Comparison of ENCODE assay signal across 19 cellular contexts in the genomic region with DNA sequence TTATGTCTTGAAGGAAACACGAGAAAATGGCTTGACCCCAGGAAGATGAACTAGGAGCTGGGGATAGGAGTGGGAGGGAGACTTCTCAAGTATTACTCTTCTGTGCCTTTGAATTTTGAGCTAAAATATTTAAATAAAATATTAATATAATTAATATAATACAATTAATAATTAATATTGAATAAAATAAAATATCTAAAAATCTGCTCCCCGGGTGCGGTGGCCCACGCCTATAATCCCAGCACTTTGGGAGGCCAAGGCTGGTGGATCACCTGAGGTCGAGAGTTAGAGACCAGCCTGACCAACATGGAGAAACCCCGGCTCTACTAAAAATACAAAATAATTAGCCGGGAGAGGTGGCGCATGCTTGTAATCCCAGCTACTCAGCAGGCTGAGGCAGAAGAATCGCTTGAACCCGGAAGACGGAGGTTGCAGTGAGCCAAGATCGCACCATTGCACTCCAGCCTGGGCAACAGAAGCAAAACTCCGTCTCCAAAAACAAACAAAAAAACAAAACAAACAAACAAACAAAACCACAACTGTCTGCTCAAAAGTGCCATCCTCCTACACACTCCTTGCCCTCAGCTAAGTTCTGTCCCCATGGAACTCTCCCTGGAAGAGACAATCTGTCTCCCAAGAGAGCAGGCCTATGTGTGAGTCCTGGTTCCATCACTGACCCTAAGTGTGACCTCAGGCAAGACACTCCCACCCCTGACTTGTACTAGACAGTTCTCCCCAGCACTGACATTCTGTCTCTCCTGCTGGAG. TPM values are rescaled to one million over a fixed set of nuclear protein-coding genes. Genes with fewer than 3 reads are reported as not detected.
A peak's percentile ranks its signal among the peaks of the same experiment; 100 is the strongest.
DNase-seq lines count a peak whose midpoint lies in the region; ATAC-seq, FAIRE-seq and TF ChIP-seq lines count a peak whose summit lies in the region.
"Had no signal": no experiment of that assay in that cellular context is flagged by ENCODE, and none has a peak within 500 bp of the region (broad histone marks: within the 10 kb centered on the region; RNA-seq: fewer than 3 reads in every experiment).

No MANE protein-coding gene starts in this region.

- ATAC-seq in HepG2 (no peak), right lobe of liver (no peak), Panc1 (peak; percentile 17; the same call in 1 of the 2 replicates)

- dilution Hi-C loops in keratinocyte (cut with MboI; ENCODE audit: extremely low pct_ligation_motif_present, low sequenced_read_pairs): no loop called here

- TF ChIP-seq POLR2A in HepG2 (IDR thresholded peaks at IDR 0.05; ENCODE audit: insufficient read depth in 1 of 2, low read depth in 2 of 2, low read length in 2 of 2) (no peak), right lobe of liver (IDR thresholded peaks at IDR 0.05) (no peak)

- no peaks in the 10 kb centered on the region for H3K79me2 ChIP-seq in HepG2 (ENCODE audit: insufficient read depth, low read length)
- no peaks in the 10 kb centered on the region for H3K79me2 ChIP-seq in keratinocyte (ENCODE audit: control insufficient read depth, insufficient read depth, low read length)

- DNase-seq in HepG2 (ENCODE audit: low spot score) (no peak), right lobe of liver (no peak), Panc1 (ENCODE audit: low read depth, low spot score) (no peak), keratinocyte (ENCODE audit: low read depth, low spot score) (no peak), substantia nigra (lab: John Stamatoyannopoulos, UW) (no peak), hepatic stellate cell (ENCODE audit: low spot score) (no peak), dedifferentiated amniotic fluid mesenchymal stem cell (ENCODE audit: extremely low spot score) (no peak)
- DNase-seq: activated CD8-positive, alpha-beta memory T cell treated with anti-CD3 and anti-CD28 coated beads for 24 hours; dermis blood vessel endothelial cell; NCI-H1092 treated with DMSO at 0.1 percent for 48 hours; NCI-H2029 treated with DMSO at 0.1 percent for 48 hours; NCI-H446; NK-92 treated with Interleukin-12 subunit alpha and Interleukin-12 subunit beta, amount 100 ng/mL, for 24 hours; RPMI8226; stimulated activated CD4-positive, alpha-beta T cell treated with anti-CD3 and anti-CD28 coated beads, Interleukin-4, amount 100 ng/mL, for 4 hours had no signal

- H2AFZ ChIP-seq in HepG2 (ENCODE audit: low read length): no peak overlapping the region
- H2AFZ ChIP-seq in keratinocyte (ENCODE audit: control insufficient read depth, low read length): no peak overlapping the region

- BruUV-seq in HepG2 (replicated peaks; lab: Mats Ljungman, UMichigan) (no TSS peak), Panc1 (replicated peaks; lab: Mats Ljungman, UMichigan) (no TSS peak)

- TF ChIP-seq CTCF in HepG2 (CRISPR knock-in tag; IDR thresholded peaks at IDR 0.05) (no peak), right lobe of liver (IDR thresholded peaks at IDR 0.05) (no peak), Panc1 (IDR thresholded peaks at IDR 0.05) (no peak), keratinocyte (optimal IDR thresholded peaks at IDR 0.05 in 1 of 3, IDR thresholded peaks at IDR 0.05 in 1 of 3, conservative IDR thresholded peaks at IDR 0.05 in 1 of 3; ENCODE audit: extremely low read depth in 1 of 3, insufficient read depth in 2 of 3, low read length in 3 of 3) (no peak)

- no peak for FAIRE-seq in HepG2 (lab: Jason Lieb, UNC)
- FAIRE-seq in keratinocyte (lab: Jason Lieb, UNC): no peak
- FAIRE-seq: frontal cortex had no signal

- peaks cover 92% of the 10 kb centered on the region for H3K4me1 ChIP-seq in HepG2 (ENCODE audit: insufficient read depth, low read length)
- peaks cover 2 to 45% (median 21%) of the 10 kb centered on the region in 4 donors for H3K4me1 ChIP-seq in right lobe of liver
- peaks cover 26% of the 10 kb centered on the region for H3K4me1 ChIP-seq in Panc1 (ENCODE audit: control insufficient read depth, insufficient read depth, low read length)
- peaks cover 55% of the 10 kb centered on the region for H3K4me1 ChIP-seq in keratinocyte (ENCODE audit: control insufficient read depth, extremely low read depth, insufficient read depth, low read length)

- H3K4me3 ChIP-seq in HepG2 (replicated peaks in 1 of 3; ENCODE audit: insufficient read depth in 1 of 3, low read depth in 2 of 3, low read length in 3 of 3) (no peak overlapping the region), right lobe of liver (no peak overlapping the region), Panc1 (ENCODE audit: low read depth in 2 of 2, low read length in 2 of 2) (no peak overlapping the region), keratinocyte (ENCODE audit: control insufficient read depth in 2 of 3, extremely low read depth in 1 of 3, insufficient read depth in 2 of 3, low read depth in 1 of 3, low read length in 3 of 3) (no peak overlapping the region)
- H3K4me3 ChIP-seq: cardiac muscle cell, smooth muscle cell, suprapubic skin had no signal

- no peak for TF ChIP-seq EP300 in HepG2 (IDR thresholded peaks at IDR 0.05; ENCODE audit: low read depth in 2 of 2, low read length in 2 of 2)
- no peak for TF ChIP-seq EP300 in HepG2 (CRISPR knock-in tag; IDR thresholded peaks at IDR 0.05; ENCODE audit: borderline replicate concordance)

- H4K20me1 ChIP-seq in HepG2 (ENCODE audit: insufficient read depth, low read length) (no peaks in the 10 kb centered on the region), keratinocyte (ENCODE audit: control insufficient read depth, extremely low read depth, insufficient read depth, low read length) (no peaks in the 10 kb centered on the region)

- H3K27me3 ChIP-seq in HepG2 (ENCODE audit: control insufficient read depth in 1 of 2, insufficient read depth in 2 of 2, low read length in 2 of 2): no peaks in the 10 kb centered on the region
- no peaks in the 10 kb centered on the region for H3K27me3 ChIP-seq in right lobe of liver
- no peaks in the 10 kb centered on the region for H3K27me3 ChIP-seq in Panc1 (ENCODE audit: control insufficient read depth, insufficient read depth, low read length)
- no peaks in the 10 kb centered on the region for H3K27me3 ChIP-seq in keratinocyte (ENCODE audit: control insufficient read depth, extremely low read depth, insufficient read depth, low read length)
- H3K27me3 ChIP-seq: cardiac muscle cell, suprapubic skin had no signal

- no peaks in the 10 kb centered on the region for H3K9me1 ChIP-seq in keratinocyte (ENCODE audit: control insufficient read depth, extremely low read depth, insufficient read depth, low read length)

- H3K4me2 ChIP-seq in HepG2 (ENCODE audit: low read depth, low read length) (no peak overlapping the region), keratinocyte (ENCODE audit: control insufficient read depth, extremely low read depth, insufficient read depth, low read depth, low read length) (peak overlapping the region; percentile 80)
- H3K4me2 ChIP-seq: smooth muscle cell had no signal

- in situ Hi-C loops in HepG2 (cut with HindIII; ENCODE audit: extremely low pct_ligation_motif_present, low pct_unique_long_range_greater_than_20kb) (no loop called here), Panc1 (cut with HindIII; ENCODE audit: low pct_unique_long_range_greater_than_20kb, low sequenced_read_pairs) (no loop called here)

- CTCF ChIA-PET in HepG2 (lab: Yijun Ruan, JAX; ENCODE audit: low intra/inter-chr PET ratio, low total read pairs): no interaction called here
- CTCF ChIA-PET in Panc1 (lab: Charles Lee): no interaction called here

- no peak for TF ChIP-seq RAD21 in HepG2 (CRISPR knock-in tag; IDR thresholded peaks at IDR 0.05)

- intact Hi-C loops in HepG2 (cut with micrococcal nuclease; ENCODE audit: unreplicated experiment) (no loop called here), right lobe of liver (cut with DNase I) (no loop called here), Panc1 (cut with micrococcal nuclease; ENCODE audit: unreplicated experiment) (no loop called here)

- H3K27ac ChIP-seq in HepG2 (ENCODE audit: extremely low read length, insufficient read depth, low read length): no peak overlapping the region
- H3K27ac ChIP-seq in right lobe of liver: peak overlapping the region in 1 of 3 donors; percentile 8
- peak overlapping the region; percentile 30; the same call in 1 of the 2 replicates for H3K27ac ChIP-seq in Panc1 (ENCODE audit: low read length)
- peak overlapping the region; percentile 90 for H3K27ac ChIP-seq in keratinocyte (ENCODE audit: control insufficient read depth, insufficient read depth, low read length)
- no peak overlapping the region for H3K27ac ChIP-seq in substantia nigra (ENCODE audit: low read depth, low read length, poor library complexity, severe bottlenecking)
- H3K27ac ChIP-seq: cardiac muscle cell, suprapubic skin had no signal

- POLR2A ChIA-PET in HepG2 (lab: Yijun Ruan, JAX) (interaction anchor here (0.9 to 25.4 kb wide), 6 partner anchors 12 to 65 kb away, joined by 3 to 1587 read pairs (median 6); a partner anchor contains a TSS), Panc1 (lab: Charles Lee) (interaction anchor here (0.6 kb wide), 1 partner anchor 11 kb away, joined by 3 read pairs; no protein-coding TSS in a partner anchor)

- WGBS in HepG2 (ENCODE audit: low lambda C conversion rate): 86% methylated on average over 13 of the region's 13 CpGs
- 69% methylated on average over 6 of the region's 13 CpGs for WGBS in right lobe of liver (ENCODE audit: insufficient coverage, low coverage, low lambda C conversion rate, missing lambda C conversion rate)

- H3K9me3 ChIP-seq in HepG2 (ENCODE audit: low read length) (no peaks in the 10 kb centered on the region), right lobe of liver (no peaks in the 10 kb centered on the region), Panc1 (ENCODE audit: control insufficient read depth, insufficient read depth, low read depth, low read length) (no peaks in the 10 kb centered on the region), keratinocyte (ENCODE audit: control insufficient read depth, low read depth, low read length) (no peaks in the 10 kb centered on the region)
- H3K9me3 ChIP-seq: suprapubic skin had no signal

- no peak overlapping the region for H3K9ac ChIP-seq in HepG2 (ENCODE audit: insufficient read depth, low read depth, low read length)
- peak overlapping the region; percentile 54 for H3K9ac ChIP-seq in keratinocyte (ENCODE audit: control insufficient read depth, extremely low read depth, insufficient read depth, low read length)

- no peaks in the 10 kb centered on the region for H3K36me3 ChIP-seq in HepG2 (replicated peaks in 1 of 2; ENCODE audit: control insufficient read depth in 1 of 2, insufficient read depth in 2 of 2, low read length in 2 of 2)
- H3K36me3 ChIP-seq in right lobe of liver: no peaks in the 10 kb centered on the region
- no peaks in the 10 kb centered on the region for H3K36me3 ChIP-seq in Panc1 (ENCODE audit: control insufficient read depth, insufficient read depth, low read length)
- no peaks in the 10 kb centered on the region for H3K36me3 ChIP-seq in keratinocyte (ENCODE audit: control insufficient read depth in 2 of 2, extremely low read depth in 1 of 2, insufficient read depth in 2 of 2, low read length in 2 of 2)
- H3K36me3 ChIP-seq: cardiac muscle cell, suprapubic skin had no signal

RNA-seq across cellular contexts. Expression of a gene that starts 13.7 kb away (rescaled TPM):
- total RNA-seq in HepG2 (2016; rRNA removed; fragmentation: Illumina TruSeq; extraction: Trizol) (106 and 115 TPM in 2 replicates), right lobe of liver (100 to 1,000 TPM in 2 of 6 experiments, 10 to 100 TPM in 4; 15.1 to 139 (median 34.1) TPM), Panc1 (2021; ENCODE audit: unreplicated experiment) (35.6 TPM)
- total RNA-seq in HepG2 (2016; cell fraction: cytosol; rRNA removed; fragmentation: Illumina TruSeq; extraction: Trizol; ENCODE audit: low read depth): 40.1 and 45.0 TPM in 2 replicates
- 106 and 115 TPM in 2 replicates for total RNA-seq in HepG2 (2016; cell fraction: insoluble cytoplasmic fraction; rRNA removed; fragmentation: Illumina TruSeq; extraction: Trizol)
- total RNA-seq in HepG2 (2016; cell fraction: membrane; rRNA removed; fragmentation: Illumina TruSeq; extraction: Trizol): 107 and 130 TPM in 2 replicates
- 47.6 and 54.9 TPM in 2 replicates for total RNA-seq in HepG2 (2016; cell fraction: nucleus; rRNA removed; fragmentation: Illumina TruSeq; extraction: Trizol)
- polyA plus RNA-seq in HepG2 (2011; rRNA removed) (150 and 241 TPM in 2 replicates), keratinocyte (52.6 to 68.4 TPM (median 57.6 TPM) in 3 replicates)
- polyA plus RNA-seq in HepG2 (2011; cell fraction: cytosol; rRNA removed): 165 and 177 TPM in 2 replicates
- 122 and 148 TPM in 2 replicates for polyA plus RNA-seq in HepG2 (2011; cell fraction: nucleus; rRNA removed)
- polyA plus RNA-seq in HepG2 (2012): 78.0 and 193 TPM in 2 replicates
- 33.6 and 42.0 TPM in 2 replicates for polyA plus RNA-seq in HepG2 (2016; cell fraction: cytosol; fragmentation: Illumina TruSeq; extraction: Trizol; ENCODE audit: low read depth)
- polyA plus RNA-seq in HepG2 (2016; cell fraction: insoluble cytoplasmic fraction; fragmentation: Illumina TruSeq; extraction: Trizol; ENCODE audit: low read depth): 99.1 and 105 TPM in 2 replicates
- polyA plus RNA-seq in HepG2 (2016; cell fraction: membrane; fragmentation: Illumina TruSeq; extraction: Trizol; ENCODE audit: low read depth): 76.6 and 88.5 TPM in 2 replicates
- 77.9 and 79.0 TPM in 2 replicates for polyA plus RNA-seq in HepG2 (2016; cell fraction: nucleus; fragmentation: Illumina TruSeq; extraction: Trizol; ENCODE audit: insufficient read depth, low read depth)
- polyA minus RNA-seq in HepG2 (2011; rRNA and poly(A)+ RNA removed; ENCODE audit: low replicate concordance): 66.9 and 301 TPM in 2 replicates
- 115 and 151 TPM in 2 replicates for polyA minus RNA-seq in HepG2 (2011; cell fraction: cytosol; rRNA and poly(A)+ RNA removed)
- polyA minus RNA-seq in HepG2 (2011; cell fraction: nucleus; rRNA and poly(A)+ RNA removed): 35.9 and 65.3 TPM in 2 replicates
- 41.6 TPM for polyA plus RNA-seq in Panc1 (2012; ENCODE audit: insufficient read length)
- polyA plus RNA-seq in keratinocyte (2011; ENCODE audit: low read depth): 13.0 TPM
- polyA plus RNA-seq in keratinocyte (2011; cell fraction: cytosol; rRNA removed): 55.6 and 70.2 TPM in 2 replicates
- 36.6 and 44.0 TPM in 2 replicates for polyA plus RNA-seq in keratinocyte (2011; cell fraction: nucleus; rRNA removed)
- polyA plus RNA-seq in keratinocyte (2012; ENCODE audit: low replicate concordance): 56.1 and 108 TPM in 2 replicates
- 52.9 to 56.4 TPM (median 53.6 TPM) in 3 replicates for polyA minus RNA-seq in keratinocyte
- polyA minus RNA-seq in keratinocyte (2011; cell fraction: cytosol; rRNA and poly(A)+ RNA removed): 103 TPM
- polyA minus RNA-seq in keratinocyte (2011; cell fraction: nucleus; rRNA and poly(A)+ RNA removed): 29.4 and 35.6 TPM in 2 replicates

RNA-seq across cellular contexts. Expression of a gene that starts 20.0 kb away (rescaled TPM):
- 28.4 and 32.3 TPM in 2 replicates for total RNA-seq in HepG2 (2016; rRNA removed; fragmentation: Illumina TruSeq; extraction: Trizol)
- 13.5 and 19.5 TPM in 2 replicates for total RNA-seq in HepG2 (2016; cell fraction: cytosol; rRNA removed; fragmentation: Illumina TruSeq; extraction: Trizol; ENCODE audit: low read depth)
- total RNA-seq in HepG2 (2016; cell fraction: insoluble cytoplasmic fraction; rRNA removed; fragmentation: Illumina TruSeq; extraction: Trizol): 26.0 and 33.1 TPM in 2 replicates
- 30.9 and 37.0 TPM in 2 replicates for total RNA-seq in HepG2 (2016; cell fraction: membrane; rRNA removed; fragmentation: Illumina TruSeq; extraction: Trizol)
- 18.0 and 19.9 TPM in 2 replicates for total RNA-seq in HepG2 (2016; cell fraction: nucleus; rRNA removed; fragmentation: Illumina TruSeq; extraction: Trizol)
- polyA plus RNA-seq in HepG2 (2011; rRNA removed): 49.4 and 63.3 TPM in 2 replicates
- 69.4 and 90.4 TPM in 2 replicates for polyA plus RNA-seq in HepG2 (2011; cell fraction: cytosol; rRNA removed)
- 68.6 and 73.2 TPM in 2 replicates for polyA plus RNA-seq in HepG2 (2011; cell fraction: nucleus; rRNA removed)
- polyA plus RNA-seq in HepG2 (2012): 32.8 and 45.8 TPM in 2 replicates
- polyA plus RNA-seq in HepG2 (2016; cell fraction: cytosol; fragmentation: Illumina TruSeq; extraction: Trizol; ENCODE audit: low read depth): 30.7 and 34.2 TPM in 2 replicates
- 54.0 and 55.2 TPM in 2 replicates for polyA plus RNA-seq in HepG2 (2016; cell fraction: insoluble cytoplasmic fraction; fragmentation: Illumina TruSeq; extraction: Trizol; ENCODE audit: low read depth)
- 61.7 and 66.8 TPM in 2 replicates for polyA plus RNA-seq in HepG2 (2016; cell fraction: membrane; fragmentation: Illumina TruSeq; extraction: Trizol; ENCODE audit: low read depth)
- 79.0 and 79.1 TPM in 2 replicates for polyA plus RNA-seq in HepG2 (2016; cell fraction: nucleus; fragmentation: Illumina TruSeq; extraction: Trizol; ENCODE audit: insufficient read depth, low read depth)
- polyA minus RNA-seq in HepG2 (2011; rRNA and poly(A)+ RNA removed; ENCODE audit: low replicate concordance): 1.6 and 52.5 TPM in 2 replicates
- polyA minus RNA-seq in HepG2 (2011; cell fraction: cytosol; rRNA and poly(A)+ RNA removed): 32.5 and 33.1 TPM in 2 replicates
- 10.7 and 15.0 TPM in 2 replicates for polyA minus RNA-seq in HepG2 (2011; cell fraction: nucleus; rRNA and poly(A)+ RNA removed)
- total RNA-seq in right lobe of liver: 1 to 10 TPM; 1.3 to 4.1 (median 1.9) TPM
- total RNA-seq in Panc1 (2021; ENCODE audit: unreplicated experiment): 44.9 TPM
- polyA plus RNA-seq in Panc1 (2012; ENCODE audit: insufficient read length): 74.8 TPM
- polyA plus RNA-seq in keratinocyte: 10.4 to 29.0 TPM (median 14.0 TPM) in 3 replicates
- polyA plus RNA-seq in keratinocyte (2011; ENCODE audit: low read depth): 2.3 TPM
- 12.5 and 32.8 TPM in 2 replicates for polyA plus RNA-seq in keratinocyte (2011; cell fraction: cytosol; rRNA removed)
- polyA plus RNA-seq in keratinocyte (2011; cell fraction: nucleus; rRNA removed): 15.1 and 26.5 TPM in 2 replicates
- polyA plus RNA-seq in keratinocyte (2012; ENCODE audit: low replicate concordance): 10.6 and 21.1 TPM in 2 replicates
- polyA minus RNA-seq in keratinocyte: 8.4 to 20.7 TPM (median 11.2 TPM) in 3 replicates
- 18.6 TPM for polyA minus RNA-seq in keratinocyte (2011; cell fraction: cytosol; rRNA and poly(A)+ RNA removed)
- polyA minus RNA-seq in keratinocyte (2011; cell fraction: nucleus; rRNA and poly(A)+ RNA removed): 9.5 and 10.2 TPM in 2 replicates

RNA-seq across cellular contexts. Expression of a gene that starts 41.2 kb away (rescaled TPM):
- 121 and 149 TPM in 2 replicates for total RNA-seq in HepG2 (2016; rRNA removed; fragmentation: Illumina TruSeq; extraction: Trizol)
- 176 and 212 TPM in 2 replicates for total RNA-seq in HepG2 (2016; cell fraction: cytosol; rRNA removed; fragmentation: Illumina TruSeq; extraction: Trizol; ENCODE audit: low read depth)
- 110 and 147 TPM in 2 replicates for total RNA-seq in HepG2 (2016; cell fraction: insoluble cytoplasmic fraction; rRNA removed; fragmentation: Illumina TruSeq; extraction: Trizol)
- 217 and 241 TPM in 2 replicates for total RNA-seq in HepG2 (2016; cell fraction: membrane; rRNA removed; fragmentation: Illumina TruSeq; extraction: Trizol)
- total RNA-seq in HepG2 (2016; cell fraction: nucleus; rRNA removed; fragmentation: Illumina TruSeq; extraction: Trizol): 83.9 and 95.5 TPM in 2 replicates
- 215 and 270 TPM in 2 replicates for polyA plus RNA-seq in HepG2 (2011; rRNA removed)
- 171 and 196 TPM in 2 replicates for polyA plus RNA-seq in HepG2 (2011; cell fraction: cytosol; rRNA removed)
- 558 and 618 TPM in 2 replicates for polyA plus RNA-seq in HepG2 (2011; cell fraction: nucleus; rRNA removed)
- polyA plus RNA-seq in HepG2 (2012): 207 and 311 TPM in 2 replicates
- polyA plus RNA-seq in HepG2 (2016; cell fraction: cytosol; fragmentation: Illumina TruSeq; extraction: Trizol; ENCODE audit: low read depth): 291 and 331 TPM in 2 replicates
- polyA plus RNA-seq in HepG2 (2016; cell fraction: insoluble cytoplasmic fraction; fragmentation: Illumina TruSeq; extraction: Trizol; ENCODE audit: low read depth): 144 and 159 TPM in 2 replicates
- 277 and 299 TPM in 2 replicates for polyA plus RNA-seq in HepG2 (2016; cell fraction: membrane; fragmentation: Illumina TruSeq; extraction: Trizol; ENCODE audit: low read depth)
- polyA plus RNA-seq in HepG2 (2016; cell fraction: nucleus; fragmentation: Illumina TruSeq; extraction: Trizol; ENCODE audit: insufficient read depth, low read depth): 357 and 365 TPM in 2 replicates
- 36.5 and 119 TPM in 2 replicates for polyA minus RNA-seq in HepG2 (2011; rRNA and poly(A)+ RNA removed; ENCODE audit: low replicate concordance)
- polyA minus RNA-seq in HepG2 (2011; cell fraction: cytosol; rRNA and poly(A)+ RNA removed): 65.9 and 88.8 TPM in 2 replicates
- 102 and 144 TPM in 2 replicates for polyA minus RNA-seq in HepG2 (2011; cell fraction: nucleus; rRNA and poly(A)+ RNA removed)
- total RNA-seq in right lobe of liver: 100 to 1,000 TPM in 2 of 6 experiments, 10 to 100 TPM in 4; 63.1 to 113 (median 85.6) TPM
- 97.1 TPM for total RNA-seq in Panc1 (2021; ENCODE audit: unreplicated experiment)
- 109 TPM for polyA plus RNA-seq in Panc1 (2012; ENCODE audit: insufficient read length)
- 83.3 to 136 TPM (median 129 TPM) in 3 replicates for polyA plus RNA-seq in keratinocyte
- 104 TPM for polyA plus RNA-seq in keratinocyte (2011; ENCODE audit: low read depth)
- polyA plus RNA-seq in keratinocyte (2011; cell fraction: cytosol; rRNA removed): 94.2 and 135 TPM in 2 replicates
- 162 and 239 TPM in 2 replicates for polyA plus RNA-seq in keratinocyte (2011; cell fraction: nucleus; rRNA removed)
- polyA plus RNA-seq in keratinocyte (2012; ENCODE audit: low replicate concordance): 131 and 169 TPM in 2 replicates
- polyA minus RNA-seq in keratinocyte: 70.6 to 145 TPM (median 76.0 TPM) in 3 replicates
- polyA minus RNA-seq in keratinocyte (2011; cell fraction: cytosol; rRNA and poly(A)+ RNA removed): 137 TPM
- 72.8 and 74.5 TPM in 2 replicates for polyA minus RNA-seq in keratinocyte (2011; cell fraction: nucleus; rRNA and poly(A)+ RNA removed)

RNA-seq across cellular contexts. Expression of a gene that starts 41.5 kb away (rescaled TPM):
- total RNA-seq in HepG2 (2016; rRNA removed; fragmentation: Illumina TruSeq; extraction: Trizol) (12.1 and 18.7 TPM in 2 replicates), right lobe of liver (1 to 10 TPM; 3.6 to 6.4 (median 4.6) TPM), Panc1 (2021; ENCODE audit: unreplicated experiment) (48.6 TPM)
- total RNA-seq in HepG2 (2016; cell fraction: cytosol; rRNA removed; fragmentation: Illumina TruSeq; extraction: Trizol; ENCODE audit: low read depth): 5.2 and 6.4 TPM in 2 replicates
- total RNA-seq in HepG2 (2016; cell fraction: insoluble cytoplasmic fraction; rRNA removed; fragmentation: Illumina TruSeq; extraction: Trizol): 10.8 and 18.0 TPM in 2 replicates
- total RNA-seq in HepG2 (2016; cell fraction: membrane; rRNA removed; fragmentation: Illumina TruSeq; extraction: Trizol): 19.3 and 22.7 TPM in 2 replicates
- total RNA-seq in HepG2 (2016; cell fraction: nucleus; rRNA removed; fragmentation: Illumina TruSeq; extraction: Trizol): 14.7 and 17.3 TPM in 2 replicates
- polyA plus RNA-seq in HepG2 (2011; rRNA removed) (10.0 and 11.5 TPM in 2 replicates), keratinocyte (1.4 to 3.5 TPM (median 1.9 TPM) in 3 replicates)
- 5.9 and 7.7 TPM in 2 replicates for polyA plus RNA-seq in HepG2 (2011; cell fraction: cytosol; rRNA removed)
- polyA plus RNA-seq in HepG2 (2011; cell fraction: nucleus; rRNA removed): 33.8 and 40.6 TPM in 2 replicates
- polyA plus RNA-seq in HepG2 (2012): 33.1 and 35.1 TPM in 2 replicates
- polyA plus RNA-seq in HepG2 (2016; cell fraction: cytosol; fragmentation: Illumina TruSeq; extraction: Trizol; ENCODE audit: low read depth): 9.1 and 11.5 TPM in 2 replicates
- polyA plus RNA-seq in HepG2 (2016; cell fraction: insoluble cytoplasmic fraction; fragmentation: Illumina TruSeq; extraction: Trizol; ENCODE audit: low read depth): 37.4 and 47.0 TPM in 2 replicates
- 35.3 and 38.7 TPM in 2 replicates for polyA plus RNA-seq in HepG2 (2016; cell fraction: membrane; fragmentation: Illumina TruSeq; extraction: Trizol; ENCODE audit: low read depth)
- polyA plus RNA-seq in HepG2 (2016; cell fraction: nucleus; fragmentation: Illumina TruSeq; extraction: Trizol; ENCODE audit: insufficient read depth, low read depth): 63.1 and 67.8 TPM in 2 replicates
- 2.4 and 12.0 TPM in 2 replicates for polyA minus RNA-seq in HepG2 (2011; rRNA and poly(A)+ RNA removed; ENCODE audit: low replicate concordance)
- 11.2 and 12.0 TPM in 2 replicates for polyA minus RNA-seq in HepG2 (2011; cell fraction: cytosol; rRNA and poly(A)+ RNA removed)
- 9.6 and 12.7 TPM in 2 replicates for polyA minus RNA-seq in HepG2 (2011; cell fraction: nucleus; rRNA and poly(A)+ RNA removed)
- 52.3 TPM for polyA plus RNA-seq in Panc1 (2012; ENCODE audit: insufficient read length)
- polyA plus RNA-seq in keratinocyte (2011; ENCODE audit: low read depth): 0.54 TPM
- polyA plus RNA-seq in keratinocyte (2011; cell fraction: cytosol; rRNA removed): 1.7 and 3.5 TPM in 2 replicates
- polyA plus RNA-seq in keratinocyte (2011; cell fraction: nucleus; rRNA removed): 5.4 and 7.0 TPM in 2 replicates
- 3.0 and 8.8 TPM in 2 replicates for polyA plus RNA-seq in keratinocyte (2012; ENCODE audit: low replicate concordance)
- 1.2 to 4.6 TPM (median 1.3 TPM) in 3 replicates for polyA minus RNA-seq in keratinocyte
- polyA minus RNA-seq in keratinocyte (2011; cell fraction: cytosol; rRNA and poly(A)+ RNA removed): 4.6 TPM
- 1.7 and 2.2 TPM in 2 replicates for polyA minus RNA-seq in keratinocyte (2011; cell fraction: nucleus; rRNA and poly(A)+ RNA removed)

Comparison
In these comparisons a context has a peak if more than half of its experiments do, and no peak if none do; other contexts are left out.
1. H3K27ac ChIP-seq: peak in Panc1 (single experiment) and keratinocyte (single experiment); none in HepG2 (single experiment) and substantia nigra (single experiment).